ENCODE assay signal across 10 cellular contexts in the genomic region with DNA sequence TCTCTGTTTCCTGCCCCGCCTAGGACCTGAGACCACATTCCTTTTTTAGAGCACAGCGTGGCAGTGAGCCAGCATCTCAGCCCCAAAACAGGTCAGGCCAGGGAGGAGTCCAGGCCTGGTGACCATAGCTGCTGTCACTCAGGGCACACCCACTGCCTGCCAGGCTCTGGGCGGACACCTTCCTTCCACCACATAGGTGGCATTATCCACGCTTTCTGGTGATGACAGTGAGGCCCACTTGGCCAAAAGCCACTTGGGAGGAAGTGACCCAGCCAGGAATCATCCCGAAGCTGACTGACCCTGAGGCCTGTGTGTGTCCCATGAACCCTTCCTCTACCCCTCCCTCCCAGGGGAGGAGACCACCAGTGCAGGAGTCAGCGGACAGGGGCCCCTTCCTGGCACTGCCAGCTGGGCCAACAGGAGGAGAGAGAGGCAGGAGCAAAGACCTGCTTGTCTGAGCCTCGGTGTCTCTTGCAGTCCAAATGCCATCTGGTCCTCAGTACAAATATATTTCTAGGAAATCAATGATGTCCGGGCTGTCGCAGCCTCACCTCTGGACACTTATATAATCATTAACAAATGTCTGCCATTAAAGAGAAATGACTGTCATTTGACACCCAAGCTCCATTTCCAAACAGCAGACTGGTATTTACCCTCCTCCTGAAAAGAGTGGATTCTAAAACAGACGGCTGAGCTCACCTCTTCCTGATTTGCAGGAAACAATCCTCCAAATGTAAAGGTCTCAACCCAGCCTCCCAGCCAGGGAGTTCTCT.
DNase-seq lines count a peak whose midpoint lies in the region; ATAC-seq and TF ChIP-seq lines count a peak whose summit lies in the region.
"Had no signal": no experiment of that assay in that cellular context is flagged by ENCODE, and none has a peak within 500 bp of the region (broad histone marks: within the 10 kb centered on the region; RNA-seq: fewer than 3 reads in every experiment).

No MANE protein-coding gene starts in this region.

- peaks cover 0 to 14% (median 4%) of the 10 kb centered on the region in 12 donors for H3K4me1 ChIP-seq in heart left ventricle
- H3K4me1 ChIP-seq in skeletal muscle tissue (ENCODE audit: control insufficient read depth in 3 of 3, insufficient read depth in 3 of 3, low read length in 3 of 3) = peaks cover 8 to 13% (median 9%) of the 10 kb centered on the region in 3 donors

- H3K27me3 ChIP-seq in heart left ventricle (no peaks in the 10 kb centered on the region), skeletal muscle tissue (ENCODE audit: control insufficient read depth in 3 of 3, insufficient read depth in 3 of 3, low read length in 3 of 3) (no peaks in the 10 kb centered on the region)
- H3K27me3 ChIP-seq: ovary, SJSA1 had no signal

- TF ChIP-seq POLR2A in heart left ventricle (IDR thresholded peaks at IDR 0.05) = no peak

- peak overlapping the region in 9 of 12 donors; percentile 42 to 79 (median 69) for H3K27ac ChIP-seq in heart left ventricle
- H3K27ac ChIP-seq in skeletal muscle tissue (ENCODE audit: low read depth, low read length) = peak overlapping the region; percentile 71
- H3K27ac ChIP-seq: ovary, SJSA1 had no signal

- peak; percentile 97 to 99 (median 98) for ATAC-seq in heart left ventricle
- no peak for ATAC-seq in GM21717 (IDR thresholded peaks at IDR 0.05; ENCODE audit: unreplicated experiment)
- no peak for ATAC-seq in HG03139 (IDR thresholded peaks at IDR 0.05; ENCODE audit: unreplicated experiment)
- no peak for ATAC-seq in GM18517 (IDR thresholded peaks at IDR 0.05; ENCODE audit: unreplicated experiment)

- DNase-seq in HT-29 (ENCODE audit: low spot score) = peak; percentile 83
- peak; percentile 81 for DNase-seq in SW480 (ENCODE audit: low spot score)
- DNase-seq in heart left ventricle = peak; percentile 77 to 93 (median 83)
- no peak for DNase-seq in GOT3 (lab: John Stamatoyannopoulos, UW)
- DNase-seq: ovary had no signal

- no peak for TF ChIP-seq CTCF in heart left ventricle (IDR thresholded peaks at IDR 0.05)

- H3K9ac ChIP-seq in skeletal muscle tissue (ENCODE audit: low read depth in 1 of 3, low read length in 3 of 3) = peak overlapping the region in 1 of 3 donors; percentile 45

- WGBS in heart left ventricle, 4 donors = 21 to 34% (median 23%) methylated on average over 10 of the region's 10 CpGs

- H3K9me3 ChIP-seq in heart left ventricle = no peaks in the 10 kb centered on the region
- no peaks in the 10 kb centered on the region for H3K9me3 ChIP-seq in skeletal muscle tissue (ENCODE audit: control insufficient read depth in 3 of 3, low read length in 3 of 3)
- H3K9me3 ChIP-seq: ovary, SJSA1 had no signal

- H3K36me3 ChIP-seq in heart left ventricle (no peaks in the 10 kb centered on the region), skeletal muscle tissue (ENCODE audit: control insufficient read depth in 3 of 3, insufficient read depth in 3 of 3, low read length in 3 of 3) (no peaks in the 10 kb centered on the region)
- H3K36me3 ChIP-seq: ovary, SJSA1 had no signal

- H3K4me3 ChIP-seq in heart left ventricle (no peak overlapping the region), skeletal muscle tissue (ENCODE audit: low read length in 3 of 3) (peak overlapping the region; percentile 24 to 56 (median 38))
- H3K4me3 ChIP-seq: ovary, SJSA1 had no signal

- intact Hi-C loops in heart left ventricle (cut with DNase I) = loop anchor here in 1 of 10 donors (5.0 kb wide), 1 partner anchor 38 kb away; no protein-coding TSS in a partner anchor

Comparison
In these comparisons a context has a peak if more than half of its experiments do, and no peak if none do; other contexts are left out.
1. ATAC-seq: peak in heart left ventricle (4 of 4); none in GM21717 (single experiment), HG03139 (single experiment) and GM18517 (single experiment).
2. H3K4me3 ChIP-seq: peak in skeletal muscle tissue (3 of 3); none in heart left ventricle (0 of 12).